ENCODE assay signal across 11 cellular contexts in the genomic region with DNA sequence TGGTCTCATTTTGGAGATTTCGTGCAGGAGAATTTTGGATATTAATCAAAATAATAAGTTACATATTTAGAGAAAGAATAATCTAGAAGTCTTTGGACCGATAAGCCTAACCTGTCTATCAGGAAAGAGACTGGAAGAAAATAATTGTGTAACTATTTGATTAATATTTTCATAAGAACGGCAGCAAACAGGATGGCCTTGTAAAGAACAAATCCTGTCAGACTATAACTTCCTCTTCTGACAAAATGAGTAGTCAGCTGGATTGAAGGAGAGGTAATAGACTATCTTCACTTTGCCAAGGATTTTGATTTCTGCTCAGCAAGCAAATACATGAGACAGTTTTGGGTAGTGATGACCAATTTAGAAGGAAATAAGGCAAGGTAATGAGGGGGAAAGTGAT. TPM values are rescaled to one million over a fixed set of nuclear protein-coding genes. Genes with fewer than 3 reads are reported as not detected.
"Had no signal": no experiment of that assay in that cellular context is flagged by ENCODE, and none has a peak within 500 bp of the region (broad histone marks: within the 10 kb centered on the region; RNA-seq: fewer than 3 reads in every experiment).

No MANE protein-coding gene starts in this region.

- DNase-seq: GM23248, GOT3, H7, HFFc6 had no signal

- H3K4me3 ChIP-seq: GM23248, HAP-1 had no signal

- H3K9me3 ChIP-seq: HAP-1 had no signal

- ATAC-seq: HCT116, HepG2 had no signal

- H3K9ac ChIP-seq: GM23248 had no signal

- H3K27ac ChIP-seq: GM23248, HL-60 had no signal

- H3K36me3 ChIP-seq: HAP-1 had no signal

- H3K4me1 ChIP-seq: HAP-1 had no signal

- H2AFZ ChIP-seq: GM23248 had no signal

RNA-seq across cellular contexts. Expression of gene RYR2, which starts 12.7 kb away (rescaled TPM):
- total RNA-seq: GM23248, HepG2 had no signal
- polyA plus RNA-seq: GM23248, HepG2, IgD-negative memory B cell had no signal

RNA-seq across cellular contexts. Expression of gene MT1HL1, which starts 25.0 kb away (rescaled TPM):
- total RNA-seq: GM23248, H4, H7, HepG2, HFFc6, HT1080 had no signal
- polyA plus RNA-seq: GM23248, HepG2, IgD-negative memory B cell had no signal
